Comparison of ENCODE assay signal across 30 cellular contexts in the genomic region with DNA sequence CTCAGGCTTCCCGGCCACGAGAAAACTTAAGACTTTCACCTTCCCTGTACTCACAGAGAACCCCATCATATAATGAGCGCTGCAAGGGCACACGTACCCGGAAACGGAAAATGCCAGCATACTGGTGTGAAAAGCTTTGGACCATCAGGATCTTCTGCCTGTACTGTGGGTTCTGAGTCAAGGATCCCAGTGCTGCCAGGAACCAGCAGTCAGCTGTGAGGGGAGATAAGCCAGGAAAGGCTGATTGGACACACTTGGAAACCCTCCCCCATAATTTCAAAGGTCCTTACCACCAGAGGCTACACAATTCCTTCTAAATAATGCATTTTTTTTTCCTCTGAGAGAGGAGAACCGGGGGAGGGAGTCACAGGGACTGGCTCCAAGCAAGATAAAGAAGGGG. TPM values are rescaled to one million over a fixed set of nuclear protein-coding genes. Genes with fewer than 3 reads are reported as not detected.
DNase-seq lines count a peak whose midpoint lies in the region; ATAC-seq, FAIRE-seq and TF ChIP-seq lines count a peak whose summit lies in the region.
"Had no signal": no experiment of that assay in that cellular context is flagged by ENCODE, and none has a peak within 500 bp of the region (broad histone marks: within the 10 kb centered on the region; RNA-seq: fewer than 3 reads in every experiment).

No MANE protein-coding gene starts in this region.

- 52% methylated on average over 7 of the region's 7 CpGs for WGBS in A549 (ENCODE audit: missing lambda C conversion rate)
- no CpG with 5 or more reads among the region's 7 CpGs for WGBS in neuronal stem cell (ENCODE audit: extremely low coverage in 2 of 2, insufficient read length in 2 of 2, insufficient replicate concordance in 1 of 2), 2 donors

- no peak overlapping the region for H2BK12ac ChIP-seq in neuronal stem cell (ENCODE audit: low read length)

- no peak overlapping the region for H4K91ac ChIP-seq in neuronal stem cell (ENCODE audit: low read depth, low read length, poor library complexity)

- H4K20me1 ChIP-seq in Loucy (ENCODE audit: insufficient read depth, low read length, poor library complexity, severe bottlenecking) = no peaks in the 10 kb centered on the region

- no peak overlapping the region for H3K23ac ChIP-seq in neuronal stem cell (ENCODE audit: low read depth, low read length, poor library complexity)

- no peaks in the 10 kb centered on the region for H3K79me1 ChIP-seq in neuronal stem cell (ENCODE audit: low read depth, low read length)

- TF ChIP-seq EP300 in A549 (IDR thresholded peaks at IDR 0.05) = no peak

- H3K36me3 Mint-ChIP-seq in endothelial cell (ENCODE audit: low read depth, unreplicated experiment) = no peaks in the 10 kb centered on the region
- no peaks in the 10 kb centered on the region for H3K36me3 Mint-ChIP-seq in activated T-helper 2 cell treated with anti-CD3 and anti-CD28 coated beads, Interferon-gamma antibody, Interleukin-2, Interleukin-4, amounts not matched to agents 10 μg/mL and 5 μg/mL and 100 μg/mL, durations not matched to agents 14 hours and 24 hours and 36 hours (ENCODE audit: low read depth)
- H3K36me3 Mint-ChIP-seq: natural killer cell; stimulated activated effector memory CD8-positive, alpha-beta T cell treated with anti-CD3 and anti-CD28 coated beads, Interleukin-12 subunit alpha, Interleukin-12 subunit beta, amount 100 ng/mL, for 72 hours had no signal

- no peak for TF ChIP-seq RAD21 in A549 (conservative IDR thresholded peaks at IDR 0.05 in 1 of 2, IDR thresholded peaks at IDR 0.05 in 1 of 2)

- intact Hi-C loops in activated T-helper 2 cell treated with anti-CD3 and anti-CD28 coated beads, Interferon-gamma antibody, Interleukin-2, Interleukin-4, amounts not matched to agents 10 μg/mL and 5 μg/mL and 100 μg/mL, durations not matched to agents 14 hours and 24 hours and 36 hours (cut with micrococcal nuclease) = no loop called here

- POLR2A ChIA-PET in A549 (lab: Yijun Ruan, JAX) = no interaction called here

- no peaks in the 10 kb centered on the region for H3K9me3 Mint-ChIP-seq in endothelial cell (ENCODE audit: unreplicated experiment)
- no peaks in the 10 kb centered on the region for H3K9me3 Mint-ChIP-seq in activated T-helper 2 cell treated with anti-CD3 and anti-CD28 coated beads, Interferon-gamma antibody, Interleukin-2, Interleukin-4, amounts not matched to agents 10 μg/mL and 5 μg/mL and 100 μg/mL, durations not matched to agents 14 hours and 24 hours and 36 hours
- H3K9me3 Mint-ChIP-seq: activated T-cell treated with anti-CD3 and anti-CD28 coated beads, Interleukin-2, amount 50 U/mL, for 4 hours; effector memory CD8-positive, alpha-beta T cell; natural killer cell; stimulated activated effector memory CD8-positive, alpha-beta T cell treated with anti-CD3 and anti-CD28 coated beads, Interleukin-12 subunit alpha, Interleukin-12 subunit beta, amount 100 ng/mL, for 72 hours had no signal

- H3K27me3 ChIP-seq in Loucy (ENCODE audit: insufficient read depth, low read length, poor library complexity, severe bottlenecking) (no peaks in the 10 kb centered on the region), neuronal stem cell (ENCODE audit: control insufficient read depth in 3 of 3, insufficient read depth in 3 of 3, low read depth in 1 of 3, low read length in 3 of 3) (peaks cover 0 to 6% (median 0%) of the 10 kb centered on the region in 3 experiments)

- no peak overlapping the region for H3K4ac ChIP-seq in neuronal stem cell (ENCODE audit: low read length)

- H3F3A ChIP-seq in Loucy (ENCODE audit: low read depth) = no peaks in the 10 kb centered on the region

- no peak overlapping the region for H3K27ac ChIP-seq in A549
- H3K27ac ChIP-seq in neuronal stem cell (replicated peaks; ENCODE audit: low read length) = no peak overlapping the region
- H3K27ac ChIP-seq: psoas muscle, upper lobe of right lung, WERI-Rb-1 had no signal

- H3K4me2 ChIP-seq in A549 (no peak overlapping the region), Loucy (ENCODE audit: low read depth, low read length, poor library complexity, severe bottlenecking) (peak overlapping the region; percentile 13), neuronal stem cell (ENCODE audit: insufficient read depth, low read length, poor library complexity, severe bottlenecking) (no peak overlapping the region)

- H3K4me3 ChIP-seq in A549 (no peak overlapping the region), Loucy (ENCODE audit: low read length, poor library complexity, severe bottlenecking) (peak overlapping the region; percentile 0), neuronal stem cell (ENCODE audit: low read length in 2 of 2) (no peak overlapping the region)
- H3K4me3 ChIP-seq: psoas muscle, upper lobe of right lung had no signal

- no peak overlapping the region for H4K8ac ChIP-seq in neuronal stem cell (ENCODE audit: low read depth, low read length)

- H3K14ac ChIP-seq in neuronal stem cell (ENCODE audit: low read length) = no peak overlapping the region

- ATAC-seq in A549 = peak; percentile 23 to 40; a peak in 4 of 6 replicates
- ATAC-seq in GM19035 (IDR thresholded peaks at IDR 0.05; ENCODE audit: unreplicated experiment) = no peak
- ATAC-seq: activated T-cell treated with anti-CD3 and anti-CD28 coated beads, Interleukin-2, amount 50 U/mL, for 4 hours; effector memory CD8-positive, alpha-beta T cell; natural killer cell; psoas muscle; stimulated activated effector memory CD8-positive, alpha-beta T cell treated with anti-CD3 and anti-CD28 coated beads, Interleukin-12 subunit alpha, Interleukin-12 subunit beta, amount 100 ng/mL, for 72 hours had no signal

- H2AFZ ChIP-seq in Loucy (ENCODE audit: low read length) = peak overlapping the region; percentile 4; the same call in 1 of the 2 replicates
- H2AFZ ChIP-seq in neuronal stem cell (ENCODE audit: low read length) = no peak overlapping the region

- H3K36me3 ChIP-seq in Loucy (ENCODE audit: insufficient read depth, low read length) (no peaks in the 10 kb centered on the region), neuronal stem cell (replicated peaks in 1 of 2; ENCODE audit: control insufficient read depth in 2 of 2, insufficient read depth in 2 of 2, low read length in 2 of 2) (no peaks in the 10 kb centered on the region)
- H3K36me3 ChIP-seq: upper lobe of right lung, WERI-Rb-1 had no signal

- no peak overlapping the region for H3K4me3 Mint-ChIP-seq in endothelial cell (ENCODE audit: unreplicated experiment)
- no peak overlapping the region for H3K4me3 Mint-ChIP-seq in activated T-helper 2 cell treated with anti-CD3 and anti-CD28 coated beads, Interferon-gamma antibody, Interleukin-2, Interleukin-4, amounts not matched to agents 10 μg/mL and 5 μg/mL and 100 μg/mL, durations not matched to agents 14 hours and 24 hours and 36 hours (ENCODE audit: low read depth)
- H3K4me3 Mint-ChIP-seq: activated T-cell treated with anti-CD3 and anti-CD28 coated beads, Interleukin-2, amount 50 U/mL, for 4 hours; effector memory CD8-positive, alpha-beta T cell; natural killer cell; stimulated activated effector memory CD8-positive, alpha-beta T cell treated with anti-CD3 and anti-CD28 coated beads, Interleukin-12 subunit alpha, Interleukin-12 subunit beta, amount 100 ng/mL, for 72 hours had no signal

- no peak overlapping the region for H3K27ac Mint-ChIP-seq in endothelial cell (ENCODE audit: unreplicated experiment)
- no peak overlapping the region for H3K27ac Mint-ChIP-seq in activated T-helper 2 cell treated with anti-CD3 and anti-CD28 coated beads, Interferon-gamma antibody, Interleukin-2, Interleukin-4, amounts not matched to agents 10 μg/mL and 5 μg/mL and 100 μg/mL, durations not matched to agents 14 hours and 24 hours and 36 hours
- H3K27ac Mint-ChIP-seq: effector memory CD8-positive, alpha-beta T cell; natural killer cell; stimulated activated effector memory CD8-positive, alpha-beta T cell treated with anti-CD3 and anti-CD28 coated beads, Interleukin-12 subunit alpha, Interleukin-12 subunit beta, amount 100 ng/mL, for 72 hours had no signal

- no peak for TF ChIP-seq CTCF in A549 (IDR thresholded peaks at IDR 0.05)
- TF ChIP-seq CTCF in Loucy (conservative IDR thresholded peaks at IDR 0.05; ENCODE audit: low read length) = no peak
- TF ChIP-seq CTCF in endothelial cell (IDR thresholded peaks at IDR 0.05; ENCODE audit: unreplicated experiment) = no peak

- no peak overlapping the region for H2BK5ac ChIP-seq in neuronal stem cell (ENCODE audit: low read length)

- peaks cover 13% of the 10 kb centered on the region for H3K4me1 Mint-ChIP-seq in endothelial cell (ENCODE audit: unreplicated experiment)
- H3K4me1 Mint-ChIP-seq in activated T-helper 2 cell treated with anti-CD3 and anti-CD28 coated beads, Interferon-gamma antibody, Interleukin-2, Interleukin-4, amounts not matched to agents 10 μg/mL and 5 μg/mL and 100 μg/mL, durations not matched to agents 14 hours and 24 hours and 36 hours (ENCODE audit: low read depth) = no peaks in the 10 kb centered on the region
- H3K4me1 Mint-ChIP-seq: stimulated activated effector memory CD8-positive, alpha-beta T cell treated with anti-CD3 and anti-CD28 coated beads, Interleukin-12 subunit alpha, Interleukin-12 subunit beta, amount 100 ng/mL, for 72 hours had no signal

- TF ChIP-seq POLR2A in A549 (IDR thresholded peaks at IDR 0.05; ENCODE audit: low read length) = no peak

- H3K9me3 ChIP-seq in A549 (no peaks in the 10 kb centered on the region), Loucy (ENCODE audit: insufficient read depth, low read depth, low read length) (no peaks in the 10 kb centered on the region), neuronal stem cell (replicated peaks in 1 of 2; ENCODE audit: control insufficient read depth in 2 of 2, insufficient read depth in 1 of 2, low read depth in 1 of 2, low read length in 2 of 2) (no peaks in the 10 kb centered on the region)
- H3K9me3 ChIP-seq: psoas muscle, upper lobe of right lung had no signal

- CTCF ChIA-PET in A549 (lab: Yijun Ruan, JAX) = no interaction called here

- H2AK5ac ChIP-seq in neuronal stem cell (ENCODE audit: low read depth, low read length) = no peak overlapping the region

- no peak overlapping the region for H2BK120ac ChIP-seq in neuronal stem cell (ENCODE audit: low read depth, low read length)

- H3K4me1 ChIP-seq in A549 = no peaks in the 10 kb centered on the region
- H3K4me1 ChIP-seq in Loucy (ENCODE audit: insufficient read depth, low read length, poor library complexity, severe bottlenecking) = no peaks in the 10 kb centered on the region
- no peaks in the 10 kb centered on the region for H3K4me1 ChIP-seq in neuronal stem cell (ENCODE audit: control insufficient read depth in 2 of 2, insufficient read depth in 1 of 2, low read depth in 1 of 2, low read length in 2 of 2)
- H3K4me1 ChIP-seq: psoas muscle, upper lobe of right lung had no signal

- peak overlapping the region; percentile 53 for H3K18ac ChIP-seq in neuronal stem cell (ENCODE audit: low read length)

- no peaks in the 10 kb centered on the region for H3K79me2 ChIP-seq in Loucy (ENCODE audit: insufficient read depth, low read length)

- H3K9ac ChIP-seq in Loucy (ENCODE audit: low read depth, low read length, poor library complexity, severe bottlenecking) = no peak overlapping the region
- no peak overlapping the region for H3K9ac ChIP-seq in neuronal stem cell (ENCODE audit: low read depth, low read length, poor library complexity)

- DNase-seq in A549 (ENCODE audit: low read depth in 1 of 2, low spot score in 1 of 2) (no peak), endothelial cell (ENCODE audit: low spot score) (peak; percentile 15), neuronal stem cell (ENCODE audit: low spot score) (no peak), amygdala (lab: John Stamatoyannopoulos, UW) (no peak), HT-29 (ENCODE audit: low spot score) (no peak)
- DNase-seq in activated T-helper 2 cell treated with anti-CD3 and anti-CD28 coated beads, Interferon-gamma antibody, Interleukin-2, Interleukin-4, amounts not matched to agents 10 μg/mL and 5 μg/mL and 100 μg/mL, durations not matched to agents 14 hours and 24 hours and 36 hours (ENCODE audit: low spot score) = no peak
- DNase-seq: activated CD4-positive, alpha-beta T cell treated with anti-CD3 and anti-CD28 coated beads for 4 hours; activated T-cell treated with anti-CD3 and anti-CD28 coated beads, Interleukin-2, amount 50 U/mL, for 4 hours; cortex of kidney; effector memory CD8-positive, alpha-beta T cell; IMR-90; natural killer cell; NCI-H146; NCI-H446; NCI-H748 treated with DMSO at 0.1 percent for 48 hours; occipital lobe; psoas muscle; SHP77 treated with DMSO at 0.1 percent for 48 hours; stimulated activated CD4-positive, alpha-beta T cell treated with anti-CD3 and anti-CD28 coated beads, Interleukin-4, amount 100 ng/mL, for 4 hours; T1000; upper lobe of right lung; WERI-Rb-1 had no signal

- H3K27me3 Mint-ChIP-seq in endothelial cell (ENCODE audit: unreplicated experiment) = peaks cover 1% of the 10 kb centered on the region
- peaks cover 18% of the 10 kb centered on the region for H3K27me3 Mint-ChIP-seq in activated T-helper 2 cell treated with anti-CD3 and anti-CD28 coated beads, Interferon-gamma antibody, Interleukin-2, Interleukin-4, amounts not matched to agents 10 μg/mL and 5 μg/mL and 100 μg/mL, durations not matched to agents 14 hours and 24 hours and 36 hours (ENCODE audit: low read depth)

- H2BK15ac ChIP-seq in neuronal stem cell (ENCODE audit: low read length) = no peak overlapping the region

- no peaks in the 10 kb centered on the region for H3K9me2 ChIP-seq in Loucy (replicated peaks; ENCODE audit: low read depth, low read length)

- no peak for FAIRE-seq in A549 (lab: Jason Lieb, UNC)
- FAIRE-seq: A204.1, islet of Langerhans, RCC 7860 had no signal

RNA-seq across cellular contexts. Expression of a gene that starts 31.4 kb away (rescaled TPM):
- 0.05 and 0.08 TPM in 2 replicates for polyA plus RNA-seq in A549 (2011; rRNA removed)
- polyA plus RNA-seq in A549 (2012; cell fraction: cytosol; rRNA removed) = 0.03 TPM in 2 replicates
- polyA plus RNA-seq in A549 (2012; cell fraction: nucleus; rRNA removed) = 0.29 and 0.59 TPM in 2 replicates
- 0.13 to 0.18 TPM (median 0.16 TPM) in 3 replicates for polyA plus RNA-seq in A549 (2017; fragmentation: RNase III; extraction: RNeasy Plus Mini Kit Qiagen cat#74134 plus additional on column Dnase treatment)
- 0.37 TPM in 1 of 2 replicates, not detected in the other for polyA minus RNA-seq in A549 (2011; rRNA and poly(A)+ RNA removed)
- 0.44 TPM for total RNA-seq in endothelial cell (ENCODE audit: unreplicated experiment)
- not detected for polyA plus RNA-seq in neuronal stem cell (2013, experiment 1 of 2)
- polyA plus RNA-seq in neuronal stem cell (2013, experiment 2 of 2) = not detected
- total RNA-seq in HT-29 (2014; rRNA removed; shearing (Covaris generic)) = 4.0 TPM in 2 replicates
- not detected in 2 replicates for total RNA-seq in activated T-helper 2 cell treated with anti-CD3 and anti-CD28 coated beads, Interferon-gamma antibody, Interleukin-2, Interleukin-4, amounts not matched to agents 10 μg/mL and 5 μg/mL and 100 μg/mL, durations not matched to agents 14 hours and 24 hours and 36 hours
- total RNA-seq: cardiac septum, fibroblast of villous mesenchyme, IMR-90, natural killer cell, psoas muscle had no signal
- polyA plus RNA-seq: IMR-90 had no signal
